Comparison of ENCODE assay signal across 7 cellular contexts in the genomic region with DNA sequence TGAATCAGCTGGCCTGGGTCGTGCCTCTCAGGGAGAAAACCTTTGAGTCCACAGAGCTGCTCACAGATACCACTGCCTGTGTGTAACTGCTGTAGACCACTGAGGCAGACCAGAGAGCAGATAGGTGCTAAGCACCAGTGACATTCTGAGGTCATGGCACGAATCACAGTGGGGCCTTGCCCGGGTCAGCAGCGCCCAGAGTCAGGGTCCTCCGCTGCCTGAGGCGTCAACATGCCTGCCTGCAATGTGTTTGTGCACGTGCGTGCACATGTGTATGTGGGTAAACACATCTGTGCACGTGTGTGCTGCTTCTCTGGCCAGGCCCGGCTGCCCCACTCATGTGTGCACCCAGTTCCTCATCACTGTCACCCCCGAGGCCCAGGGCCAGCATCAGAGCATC. TPM values are rescaled to one million over a fixed set of nuclear protein-coding genes. Genes with fewer than 3 reads are reported as not detected.
DNase-seq lines count a peak whose midpoint lies in the region; ATAC-seq and TF ChIP-seq lines count a peak whose summit lies in the region.
"Not testable (repeated sequence)": the region's sequence is repeated elsewhere in the genome, so short reads cannot be mapped to it uniquely, and the experiment has no call there.

A gene (minus strand): TSS at position 101 of the 400 bp plus-strand sequence. CDS start 1,540 bp downstream, outside the sequence.

- not testable (repeated sequence) for H3K4me3 Mint-ChIP-seq in Calu3 (ENCODE audit: low read depth, unreplicated experiment); activated T-helper 1 cell treated with anti-CD3 and anti-CD28 coated beads, Interleukin-12 subunit alpha, Interleukin-12 subunit beta, Interleukin-2, Interleukin-4 antibody, amounts not matched to agents 30 ng/mL and 10 ng/mL and 1 ng/mL, durations not matched to agents 14 hours and 24 hours and 36 hours; natural killer cell treated with Interleukin-12 subunit alpha and Interleukin-12 subunit beta and Interleukin-15 and Interleukin-18, amount 100 ng/mL, for 72 hours

- not testable (repeated sequence) for H3K36me3 Mint-ChIP-seq in Calu3 (ENCODE audit: insufficient read depth, unreplicated experiment); activated T-helper 1 cell treated with anti-CD3 and anti-CD28 coated beads, Interleukin-12 subunit alpha, Interleukin-12 subunit beta, Interleukin-2, Interleukin-4 antibody, amounts not matched to agents 30 ng/mL and 10 ng/mL and 1 ng/mL, durations not matched to agents 14 hours and 24 hours and 36 hours (ENCODE audit: low read depth); natural killer cell treated with Interleukin-12 subunit alpha and Interleukin-12 subunit beta and Interleukin-15 and Interleukin-18, amount 100 ng/mL, for 72 hours

- H3K9me3 Mint-ChIP-seq in Calu3 (ENCODE audit: low read depth, unreplicated experiment); activated T-helper 1 cell treated with anti-CD3 and anti-CD28 coated beads, Interleukin-12 subunit alpha, Interleukin-12 subunit beta, Interleukin-2, Interleukin-4 antibody, amounts not matched to agents 30 ng/mL and 10 ng/mL and 1 ng/mL, durations not matched to agents 14 hours and 24 hours and 36 hours; natural killer cell treated with Interleukin-12 subunit alpha and Interleukin-12 subunit beta and Interleukin-15 and Interleukin-18, amount 100 ng/mL, for 72 hours: not testable (repeated sequence)

- TF ChIP-seq EP300 in suprapubic skin (IDR thresholded peaks at IDR 0.05): not testable (repeated sequence)

- not testable (repeated sequence) for H3K4me1 Mint-ChIP-seq in Calu3 (ENCODE audit: low read depth, unreplicated experiment); activated T-helper 1 cell treated with anti-CD3 and anti-CD28 coated beads, Interleukin-12 subunit alpha, Interleukin-12 subunit beta, Interleukin-2, Interleukin-4 antibody, amounts not matched to agents 30 ng/mL and 10 ng/mL and 1 ng/mL, durations not matched to agents 14 hours and 24 hours and 36 hours (ENCODE audit: low read depth); natural killer cell treated with Interleukin-12 subunit alpha and Interleukin-12 subunit beta and Interleukin-15 and Interleukin-18, amount 100 ng/mL, for 72 hours (ENCODE audit: low read depth in 2 of 2)

- H3K9me3 ChIP-seq in suprapubic skin: not testable (repeated sequence)

- no CpG with 5 or more reads among the region's 11 CpGs for WGBS in suprapubic skin

- not testable (repeated sequence) for H3K36me3 ChIP-seq in suprapubic skin

- H3K27ac Mint-ChIP-seq in Calu3 (ENCODE audit: unreplicated experiment); activated T-helper 1 cell treated with anti-CD3 and anti-CD28 coated beads, Interleukin-12 subunit alpha, Interleukin-12 subunit beta, Interleukin-2, Interleukin-4 antibody, amounts not matched to agents 30 ng/mL and 10 ng/mL and 1 ng/mL, durations not matched to agents 14 hours and 24 hours and 36 hours; natural killer cell treated with Interleukin-12 subunit alpha and Interleukin-12 subunit beta and Interleukin-15 and Interleukin-18, amount 100 ng/mL, for 72 hours: not testable (repeated sequence)

- DNase-seq in Calu3; activated T-helper 1 cell treated with anti-CD3 and anti-CD28 coated beads, Interleukin-12 subunit alpha, Interleukin-12 subunit beta, Interleukin-2, Interleukin-4 antibody, amounts not matched to agents 30 ng/mL and 10 ng/mL and 1 ng/mL, durations not matched to agents 14 hours and 24 hours and 36 hours (ENCODE audit: low spot score); dorsolateral prefrontal cortex; left lobe of liver (ENCODE audit: low spot score); natural killer cell treated with Interleukin-12 subunit alpha and Interleukin-12 subunit beta and Interleukin-15 and Interleukin-18, amount 100 ng/mL, for 72 hours (ENCODE audit: low spot score); suprapubic skin (ENCODE audit: low spot score in 2 of 2): not testable (repeated sequence)

- CTCF ChIA-PET in Calu3 (lab: Charles Lee): not testable (repeated sequence)

- not testable (repeated sequence) for H3K4me3 ChIP-seq in dorsolateral prefrontal cortex, suprapubic skin

- not testable (repeated sequence) for H3K27me3 ChIP-seq in dorsolateral prefrontal cortex, suprapubic skin

- intact Hi-C loops in Calu3 (cut with micrococcal nuclease; ENCODE audit: unreplicated experiment); T-helper 1 cell treated with Interleukin-12 subunit alpha and Interleukin-12 subunit beta and Interleukin-4 antibody, amounts not matched to agents 30 ng/mL and 1 ng/mL, for 36 hours (cut with micrococcal nuclease); activated T-helper 1 cell treated with anti-CD3 and anti-CD28 coated beads, Interleukin-12 subunit alpha, Interleukin-12 subunit beta, Interleukin-2, Interleukin-4 antibody, amounts not matched to agents 30 ng/mL and 10 ng/mL and 1 ng/mL, durations not matched to agents 14 hours and 24 hours and 36 hours (cut with micrococcal nuclease); dorsolateral prefrontal cortex (cut with DNase I): not testable (repeated sequence)

- not testable (repeated sequence) for H3K27ac ChIP-seq in dorsolateral prefrontal cortex, suprapubic skin

- TF ChIP-seq POLR2A in suprapubic skin (IDR thresholded peaks at IDR 0.05): not testable (repeated sequence)

- not testable (repeated sequence) for BruUV-seq in Calu3 (replicated peaks; lab: Mats Ljungman, UMichigan)

- ATAC-seq in left lobe of liver; natural killer cell treated with Interleukin-12 subunit alpha and Interleukin-12 subunit beta and Interleukin-15 and Interleukin-18, amount 100 ng/mL, for 72 hours: not testable (repeated sequence)

- not testable (repeated sequence) for H3K4me1 ChIP-seq in suprapubic skin

- not testable (repeated sequence) for H3K27me3 Mint-ChIP-seq in Calu3 (ENCODE audit: unreplicated experiment); activated T-helper 1 cell treated with anti-CD3 and anti-CD28 coated beads, Interleukin-12 subunit alpha, Interleukin-12 subunit beta, Interleukin-2, Interleukin-4 antibody, amounts not matched to agents 30 ng/mL and 10 ng/mL and 1 ng/mL, durations not matched to agents 14 hours and 24 hours and 36 hours (ENCODE audit: insufficient read depth); natural killer cell treated with Interleukin-12 subunit alpha and Interleukin-12 subunit beta and Interleukin-15 and Interleukin-18, amount 100 ng/mL, for 72 hours

- TF ChIP-seq CTCF in Calu3 (IDR thresholded peaks at IDR 0.05; ENCODE audit: unreplicated experiment); dorsolateral prefrontal cortex (IDR thresholded peaks at IDR 0.05 in 54 of 56, conservative IDR thresholded peaks at IDR 0.05 in 2 of 56; ENCODE audit: low read depth in 1 of 56, partially characterized antibody in 56 of 56); suprapubic skin (IDR thresholded peaks at IDR 0.05): not testable (repeated sequence)

RNA-seq across cellular contexts. Expression of the gene that starts here (rescaled TPM):
- total RNA-seq in Calu3 (2022) (147 and 156 TPM in 2 replicates), dorsolateral prefrontal cortex (10 to 100 TPM in 118 of 120 experiments, 1 to 10 TPM in 2; 6.7 to 47.8 (median 25.3) TPM), left lobe of liver (10.4 TPM), suprapubic skin (100 to 1,000 TPM in 1 of 4 donors, 10 to 100 TPM in 3; 18.1 to 125 (median 23.4) TPM)
- 19.9 and 22.2 TPM in 2 replicates for total RNA-seq in T-helper 1 cell treated with Interleukin-12 subunit alpha and Interleukin-12 subunit beta and Interleukin-4 antibody, amounts not matched to agents 30 ng/mL and 1 ng/mL, for 36 hours
- total RNA-seq in activated T-helper 1 cell treated with anti-CD3 and anti-CD28 coated beads, Interleukin-12 subunit alpha, Interleukin-12 subunit beta, Interleukin-2, Interleukin-4 antibody, amounts not matched to agents 30 ng/mL and 10 ng/mL and 1 ng/mL, durations not matched to agents 14 hours and 24 hours and 36 hours: 17.9 and 19.8 TPM in 2 replicates
- 10 to 100 TPM; 10.0 to 14.0 TPM for total RNA-seq in natural killer cell treated with Interleukin-12 subunit alpha and Interleukin-12 subunit beta and Interleukin-15 and Interleukin-18, amount 100 ng/mL, for 72 hours
